ENCODE assay signal across 1 cellular context in genomic region chr10:12308102-12308501, GRCh38.
TF ChIP-seq lines count a peak whose summit lies in the region.

No MANE protein-coding gene starts in this region.

TF ChIP-seq in GM12878, 131 proteins besides CTCF, POLR2A, EP300 and RAD21:
- 0 out of 2 replicates have a peak, but pooled peaks have one; percentile 11 for TF ChIP-seq RUNX3 (IDR thresholded peaks at IDR 0.05; ENCODE audit: low read length)
- TF ChIP-seq LARP7 (IDR thresholded peaks at IDR 0.05) = no peak
- TF ChIP-seq MLLT1 (IDR thresholded peaks at IDR 0.05) = no peak
- TF ChIP-seq CBFB (IDR thresholded peaks at IDR 0.05; ENCODE audit: low read depth) = 0 out of 2 replicates have a peak, but pooled peaks have one; percentile 9
- TF ChIP-seq FOXK2 (IDR thresholded peaks at IDR 0.05) = no peak
- TF ChIP-seq, protein P1, sequence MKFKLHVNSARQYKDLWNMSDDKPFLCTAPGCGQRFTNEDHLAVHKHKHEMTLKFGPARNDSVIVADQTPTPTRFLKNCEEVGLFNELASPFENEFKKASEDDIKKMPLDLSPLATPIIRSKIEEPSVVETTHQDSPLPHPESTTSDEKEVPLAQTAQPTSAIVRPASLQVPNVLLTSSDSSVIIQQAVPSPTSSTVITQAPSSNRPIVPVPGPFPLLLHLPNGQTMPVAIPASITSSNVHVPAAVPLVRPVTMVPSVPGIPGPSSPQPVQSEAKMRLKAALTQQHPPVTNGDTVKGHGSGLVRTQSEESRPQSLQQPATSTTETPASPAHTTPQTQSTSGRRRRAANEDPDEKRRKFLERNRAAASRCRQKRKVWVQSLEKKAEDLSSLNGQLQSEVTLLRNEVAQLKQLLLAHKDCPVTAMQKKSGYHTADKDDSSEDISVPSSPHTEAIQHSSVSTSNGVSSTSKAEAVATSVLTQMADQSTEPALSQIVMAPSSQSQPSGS (IDR thresholded peaks at IDR 0.05; ENCODE audit: low read length) = no peak
- peak; percentile 39; the same call in 1 of the 2 replicates for TF ChIP-seq YY1 (IDR thresholded peaks at IDR 0.05; ENCODE audit: low read depth, low read length)
- TF ChIP-seq EED (IDR thresholded peaks at IDR 0.05; ENCODE audit: low read depth) = peak; percentile 34; the same call in 1 of the 2 replicates
